8 cellular contexts compared by ENCODE assay signal in the genomic region with DNA sequence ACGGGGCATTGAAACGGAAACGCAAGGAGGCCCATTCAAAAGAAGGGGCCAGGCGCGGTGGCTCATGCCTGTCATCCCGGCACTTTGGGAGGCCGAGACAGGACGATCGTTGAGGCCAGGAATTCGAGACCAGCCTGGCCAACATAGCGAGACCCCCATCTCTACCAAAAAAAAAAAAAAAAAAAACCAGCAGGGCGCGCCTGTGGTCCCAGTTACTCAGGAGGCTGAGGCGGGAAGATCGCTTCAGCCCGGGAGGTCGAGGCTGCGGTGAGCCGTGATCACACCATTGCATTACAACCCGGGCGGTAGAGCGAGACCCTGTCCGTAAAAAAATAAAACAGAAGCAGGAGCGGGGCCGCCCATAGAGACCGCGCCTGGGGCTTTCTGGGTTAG. TPM values are rescaled to one million over a fixed set of nuclear protein-coding genes. Genes with fewer than 3 reads are reported as not detected.
A peak's percentile ranks its signal among the peaks of the same experiment; 100 is the strongest.
DNase-seq lines count a peak whose midpoint lies in the region; ATAC-seq and TF ChIP-seq lines count a peak whose summit lies in the region.

No MANE protein-coding gene starts in this region.

- no peaks in the 10 kb centered on the region for H3K27me3 Mint-ChIP-seq in activated T-cell treated with anti-CD3 and anti-CD28 coated beads, Interleukin-2, amount 50 U/mL, for 72 hours (ENCODE audit: low read depth)
- H3K27me3 Mint-ChIP-seq in activated T-helper 2 cell treated with anti-CD3 and anti-CD28 coated beads, Interferon-gamma antibody, Interleukin-2, Interleukin-4, amounts not matched to agents 10 μg/mL and 5 μg/mL and 100 μg/mL, durations not matched to agents 14 hours and 24 hours and 36 hours (ENCODE audit: low read depth) = no peaks in the 10 kb centered on the region

- WGBS in upper lobe of left lung, 2 donors = 24 to 28% methylated on average over 23 to 27 of the region's 27 CpGs

- no peaks in the 10 kb centered on the region for H3K9me3 Mint-ChIP-seq in activated T-cell treated with anti-CD3 and anti-CD28 coated beads, Interleukin-2, amount 50 U/mL, for 72 hours
- H3K9me3 Mint-ChIP-seq in activated T-helper 2 cell treated with anti-CD3 and anti-CD28 coated beads, Interferon-gamma antibody, Interleukin-2, Interleukin-4, amounts not matched to agents 10 μg/mL and 5 μg/mL and 100 μg/mL, durations not matched to agents 14 hours and 24 hours and 36 hours = no peaks in the 10 kb centered on the region

- no peak for TF ChIP-seq CTCF in left lung (IDR thresholded peaks at IDR 0.05)
- TF ChIP-seq CTCF in upper lobe of left lung (IDR thresholded peaks at IDR 0.05) = no peak

- TF ChIP-seq POLR2A in upper lobe of left lung (IDR thresholded peaks at IDR 0.05) = no peak

- H3K27ac ChIP-seq in left lung (peak overlapping the region; percentile 95 to 96), upper lobe of left lung (peak overlapping the region; percentile 95 to 98 (median 97))

- H3K4me3 Mint-ChIP-seq in activated T-cell treated with anti-CD3 and anti-CD28 coated beads, Interleukin-2, amount 50 U/mL, for 72 hours = peak overlapping the region; percentile 90 to 99
- peak overlapping the region; percentile 89 for H3K4me3 Mint-ChIP-seq in activated T-helper 2 cell treated with anti-CD3 and anti-CD28 coated beads, Interferon-gamma antibody, Interleukin-2, Interleukin-4, amounts not matched to agents 10 μg/mL and 5 μg/mL and 100 μg/mL, durations not matched to agents 14 hours and 24 hours and 36 hours (ENCODE audit: low read depth)

- H3K36me3 Mint-ChIP-seq in activated T-cell treated with anti-CD3 and anti-CD28 coated beads, Interleukin-2, amount 50 U/mL, for 72 hours (ENCODE audit: insufficient read depth in 2 of 2) = peaks cover 0 to 9% of the 10 kb centered on the region in 2 donors
- H3K36me3 Mint-ChIP-seq in activated T-helper 2 cell treated with anti-CD3 and anti-CD28 coated beads, Interferon-gamma antibody, Interleukin-2, Interleukin-4, amounts not matched to agents 10 μg/mL and 5 μg/mL and 100 μg/mL, durations not matched to agents 14 hours and 24 hours and 36 hours (ENCODE audit: low read depth) = peaks cover 29% of the 10 kb centered on the region

- H3K36me3 ChIP-seq in left lung (peaks cover 0 to 33% of the 10 kb centered on the region in 2 donors), upper lobe of left lung (peaks cover 0 to 25% (median 12%) of the 10 kb centered on the region in 4 donors)

- H3K4me1 ChIP-seq in left lung (peaks cover 13 to 28% of the 10 kb centered on the region in 2 donors), upper lobe of left lung (peaks cover 22 to 40% (median 26%) of the 10 kb centered on the region in 4 donors)

- no peak for ATAC-seq in activated T-cell treated with anti-CD3 and anti-CD28 coated beads, Interleukin-2, amount 50 U/mL, for 72 hours (replicated peaks in 1 of 2)
- ATAC-seq in left lung = no peak
- ATAC-seq in upper lobe of left lung (ENCODE audit: low FRiP score in 2 of 2) = no peak

- H3K27ac Mint-ChIP-seq in activated T-cell treated with anti-CD3 and anti-CD28 coated beads, Interleukin-2, amount 50 U/mL, for 72 hours = peak overlapping the region; percentile 95
- H3K27ac Mint-ChIP-seq in activated T-helper 2 cell treated with anti-CD3 and anti-CD28 coated beads, Interferon-gamma antibody, Interleukin-2, Interleukin-4, amounts not matched to agents 10 μg/mL and 5 μg/mL and 100 μg/mL, durations not matched to agents 14 hours and 24 hours and 36 hours = peak overlapping the region; percentile 88

- DNase-seq in activated T-cell treated with anti-CD3 and anti-CD28 coated beads, Interleukin-2, amount 50 U/mL, for 72 hours = no peak
- DNase-seq in activated T-cell treated with anti-CD3 and anti-CD28 coated beads, Interleukin-2, amount 50 U/mL, for 1 hour = no peak
- DNase-seq in activated T-helper 2 cell treated with anti-CD3 and anti-CD28 coated beads, Interferon-gamma antibody, Interleukin-2, Interleukin-4, amounts not matched to agents 10 μg/mL and 5 μg/mL and 100 μg/mL, durations not matched to agents 14 hours and 24 hours and 36 hours (ENCODE audit: low spot score) = no peak
- DNase-seq in left lung = no peak
- DNase-seq in upper lobe of left lung = no peak
- no peak for DNase-seq in NCI-H1436 (lab: John Stamatoyannopoulos, UW)
- DNase-seq in NCI-H345 treated with DMSO at 0.1 percent for 48 hours (lab: John Stamatoyannopoulos, UW; ENCODE audit: unreplicated experiment) = no peak
- DNase-seq in mesenteric fat pad (ENCODE audit: low spot score) = no peak

- H3K4me3 ChIP-seq in left lung = peak overlapping the region; percentile 90 to 97
- peak overlapping the region; percentile 80 to 97 (median 90) for H3K4me3 ChIP-seq in upper lobe of left lung

- no peak for TF ChIP-seq EP300 in upper lobe of left lung (IDR thresholded peaks at IDR 0.05)

- H3K4me1 Mint-ChIP-seq in activated T-cell treated with anti-CD3 and anti-CD28 coated beads, Interleukin-2, amount 50 U/mL, for 72 hours (ENCODE audit: low read depth) = peaks cover 46% of the 10 kb centered on the region
- peaks cover 25% of the 10 kb centered on the region for H3K4me1 Mint-ChIP-seq in activated T-helper 2 cell treated with anti-CD3 and anti-CD28 coated beads, Interferon-gamma antibody, Interleukin-2, Interleukin-4, amounts not matched to agents 10 μg/mL and 5 μg/mL and 100 μg/mL, durations not matched to agents 14 hours and 24 hours and 36 hours (ENCODE audit: low read depth)

- no peaks in the 10 kb centered on the region for H3K27me3 ChIP-seq in left lung
- no peaks in the 10 kb centered on the region for H3K27me3 ChIP-seq in upper lobe of left lung

- intact Hi-C loops in activated T-helper 2 cell treated with anti-CD3 and anti-CD28 coated beads, Interferon-gamma antibody, Interleukin-2, Interleukin-4, amounts not matched to agents 10 μg/mL and 5 μg/mL and 100 μg/mL, durations not matched to agents 14 hours and 24 hours and 36 hours (cut with micrococcal nuclease) = loop anchor here (1.0 to 2.0 kb wide), 2 partner anchors 37 to 65 kb away; a partner anchor contains a TSS
- intact Hi-C loops in left lung (cut with DNase I) = no loop called here

- H3K9me3 ChIP-seq in left lung (no peaks in the 10 kb centered on the region), upper lobe of left lung (no peaks in the 10 kb centered on the region)

RNA-seq across cellular contexts. Expression of a gene that starts 0.4 kb away (rescaled TPM):
- 10 to 100 TPM; 49.7 to 53.6 TPM for total RNA-seq in activated T-cell treated with anti-CD3 and anti-CD28 coated beads, Interleukin-2, amount 50 U/mL, for 72 hours
- 44.5 and 45.9 TPM in 2 replicates for total RNA-seq in activated T-helper 2 cell treated with anti-CD3 and anti-CD28 coated beads, Interferon-gamma antibody, Interleukin-2, Interleukin-4, amounts not matched to agents 10 μg/mL and 5 μg/mL and 100 μg/mL, durations not matched to agents 14 hours and 24 hours and 36 hours
- total RNA-seq in left lung = 10 to 100 TPM; 22.4 to 25.3 TPM
- 10 to 100 TPM; 19.0 to 53.1 (median 21.6) TPM for total RNA-seq in upper lobe of left lung
- 17.8 TPM for total RNA-seq in mesenteric fat pad

RNA-seq across cellular contexts. Expression of a gene that starts 13.4 kb away (rescaled TPM):
- under 1 TPM in 1 of 2 donors, not detected in 1; 0.10 TPM for total RNA-seq in activated T-cell treated with anti-CD3 and anti-CD28 coated beads, Interleukin-2, amount 50 U/mL, for 72 hours
- 0.23 TPM in 1 of 2 replicates, not detected in the other for total RNA-seq in activated T-helper 2 cell treated with anti-CD3 and anti-CD28 coated beads, Interferon-gamma antibody, Interleukin-2, Interleukin-4, amounts not matched to agents 10 μg/mL and 5 μg/mL and 100 μg/mL, durations not matched to agents 14 hours and 24 hours and 36 hours
- total RNA-seq in left lung (1 to 10 TPM; 7.9 to 9.7 TPM), upper lobe of left lung (10 to 100 TPM in 3 of 6 donors, 1 to 10 TPM in 3; 5.0 to 11.7 (median 10.4) TPM), mesenteric fat pad (0.16 TPM)

RNA-seq across cellular contexts. Expression of a gene that starts 38.9 kb away (rescaled TPM):
- 10 to 100 TPM; 27.0 to 30.7 TPM for total RNA-seq in activated T-cell treated with anti-CD3 and anti-CD28 coated beads, Interleukin-2, amount 50 U/mL, for 72 hours
- 29.6 and 30.4 TPM in 2 replicates for total RNA-seq in activated T-helper 2 cell treated with anti-CD3 and anti-CD28 coated beads, Interferon-gamma antibody, Interleukin-2, Interleukin-4, amounts not matched to agents 10 μg/mL and 5 μg/mL and 100 μg/mL, durations not matched to agents 14 hours and 24 hours and 36 hours
- total RNA-seq in left lung (10 to 100 TPM; 36.8 to 49.7 TPM), upper lobe of left lung (100 to 1,000 TPM in 1 of 6 donors, 10 to 100 TPM in 5; 48.0 to 117 (median 77.9) TPM), mesenteric fat pad (63.4 TPM)
